Comparison of ENCODE assay signal across 8 cellular contexts in the genomic region with DNA sequence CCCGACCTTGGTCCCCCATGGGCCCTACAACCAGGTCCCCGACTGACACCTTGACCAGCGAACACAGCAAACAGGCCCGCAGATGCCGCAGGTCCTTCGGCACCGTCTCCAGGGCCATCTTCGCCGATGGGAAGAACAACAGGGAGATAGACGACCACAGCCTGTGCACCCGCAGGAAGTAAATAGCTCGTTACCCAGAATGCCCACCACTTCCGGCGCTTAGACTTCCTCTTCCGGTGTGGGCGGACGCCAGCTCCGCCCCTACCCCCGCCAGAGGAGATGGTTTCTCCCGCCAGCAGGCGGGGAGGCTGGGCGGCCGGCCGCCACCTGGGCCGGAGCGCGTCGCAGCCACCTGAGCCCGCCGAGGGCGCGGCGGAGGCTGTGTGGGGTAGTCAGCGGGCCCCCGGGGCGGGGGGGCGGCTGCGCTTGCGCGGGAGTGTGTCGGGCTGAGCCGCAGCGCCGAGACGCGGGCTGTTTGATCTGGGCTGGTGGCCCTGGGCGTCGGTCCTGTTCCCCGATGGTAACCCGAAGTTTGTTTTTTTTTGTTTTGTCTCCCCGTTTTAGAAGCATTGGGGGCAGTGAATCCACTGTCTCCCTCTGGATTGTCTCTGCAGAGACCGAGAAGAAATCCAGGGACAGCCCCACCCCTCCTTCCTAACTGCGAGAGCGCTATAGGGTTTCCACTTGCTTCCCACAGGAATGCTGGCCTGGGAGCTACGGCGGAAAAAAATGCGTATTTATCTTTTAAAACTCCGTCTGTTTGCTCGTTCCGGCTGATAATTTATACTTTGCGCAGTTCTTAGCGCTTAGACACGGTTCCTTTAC. TPM values are rescaled to one million over a fixed set of nuclear protein-coding genes. Genes with fewer than 3 reads are reported as not detected.
DNase-seq lines count a peak whose midpoint lies in the region; ATAC-seq, FAIRE-seq and TF ChIP-seq lines count a peak whose summit lies in the region.

Gene SUPT4H1, minus strand, starts transcription at position 184 of the 825 bp plus-strand sequence. Its CDS starts 66 bp downstream, at position 118.

- no peaks in the 10 kb centered on the region for H3K9me3 Mint-ChIP-seq in astrocyte (ENCODE audit: unreplicated experiment)

- H4K20me1 ChIP-seq in astrocyte (ENCODE audit: insufficient read depth, low read length) = peaks cover 5% of the 10 kb centered on the region

- H3K79me2 ChIP-seq in astrocyte (ENCODE audit: insufficient read depth, low read length) = peaks cover 20% of the 10 kb centered on the region

- WGBS in right cardiac atrium = under 1% methylated on average over 63 of the region's 63 CpGs

- H3K27me3 ChIP-seq in astrocyte (ENCODE audit: insufficient read depth, low read length) (peaks cover 3% of the 10 kb centered on the region), right cardiac atrium (ENCODE audit: control insufficient read depth, insufficient read depth) (no peaks in the 10 kb centered on the region), vagina (no peaks in the 10 kb centered on the region)

- DNase-seq in NCI-H187 (lab: John Stamatoyannopoulos, UW) (peak; percentile 83 to 91), astrocyte (ENCODE audit: low read depth) (peak; percentile 86), right cardiac atrium (peak; percentile 86 to 95 (median 93)), putamen (ENCODE audit: low spot score) (peak; percentile 89), vagina (ENCODE audit: extremely low spot score in 2 of 2) (no peak)

- H3K4me1 ChIP-seq in astrocyte (ENCODE audit: insufficient read depth, low read length) (peaks cover 12% of the 10 kb centered on the region), right cardiac atrium (ENCODE audit: control insufficient read depth, insufficient read depth, low read length) (no peaks in the 10 kb centered on the region), vagina (peaks cover 24% of the 10 kb centered on the region)

- intact Hi-C loops in T-helper 2 cell treated with Interferon-gamma antibody and Interleukin-4, amounts not matched to agents 100 ng/mL and 5 ng/mL, for 36 hours (cut with micrococcal nuclease) = loop anchor here (1.0 to 5.0 kb wide), 5 partner anchors 8 to 165 kb away; partner anchors contain the start of gene RNF43
- intact Hi-C loops in right cardiac atrium (cut with DNase I) = no loop called here
- intact Hi-C loops in vagina (cut with DNase I) = no loop called here

- H3K9me3 ChIP-seq in astrocyte (ENCODE audit: insufficient read depth, low read depth, low read length) (no peaks in the 10 kb centered on the region), right cardiac atrium (ENCODE audit: control insufficient read depth, low read length) (no peaks in the 10 kb centered on the region), vagina (no peaks in the 10 kb centered on the region)

- peak within 1 kb of the TSS; percentile 100 for H3K4me3 Mint-ChIP-seq in astrocyte (ENCODE audit: unreplicated experiment)

- H3K4me1 Mint-ChIP-seq in astrocyte (ENCODE audit: low read depth, unreplicated experiment) = peaks cover 2% of the 10 kb centered on the region

- peak within 1 kb of the TSS; percentile 97 for H3K27ac Mint-ChIP-seq in astrocyte (ENCODE audit: unreplicated experiment)

- TF ChIP-seq CTCF in astrocyte (IDR thresholded peaks at IDR 0.05; ENCODE audit: insufficient read depth, low read depth, low read length) = no peak
- TF ChIP-seq CTCF in vagina (IDR thresholded peaks at IDR 0.05) = no peak

- TF ChIP-seq POLR2A in vagina (IDR thresholded peaks at IDR 0.05) = peak in 1 of 2 donors; percentile 81

- FAIRE-seq in astrocyte (lab: Jason Lieb, UNC) = no peak

- H3K4me3 ChIP-seq in astrocyte (ENCODE audit: insufficient read depth, low read depth, low read length) = peak within 1 kb of the TSS; percentile 91
- peak within 1 kb of the TSS; percentile 84 for H3K4me3 ChIP-seq in right cardiac atrium (ENCODE audit: low read length)
- peak within 1 kb of the TSS; percentile 64 to 79 for H3K4me3 ChIP-seq in vagina

- peak within 1 kb of the TSS; percentile 85 for H2AFZ ChIP-seq in astrocyte (ENCODE audit: low read depth, low read length)

- H3K4me2 ChIP-seq in astrocyte (ENCODE audit: low read length) = peak within 1 kb of the TSS; percentile 90

- H3K36me3 Mint-ChIP-seq in astrocyte (ENCODE audit: low read depth, unreplicated experiment) = peaks cover 9% of the 10 kb centered on the region

- peak within 1 kb of the TSS; percentile 98 for H3K9ac ChIP-seq in astrocyte (ENCODE audit: low read length)

- H3K36me3 ChIP-seq in astrocyte (ENCODE audit: insufficient read depth, low read length) = peaks cover 26% of the 10 kb centered on the region
- H3K36me3 ChIP-seq in vagina = peaks cover 0 to 40% of the 10 kb centered on the region in 2 donors

- H3K27me3 Mint-ChIP-seq in astrocyte (ENCODE audit: low read depth, unreplicated experiment) = peaks cover 1% of the 10 kb centered on the region

- H3K27ac ChIP-seq in astrocyte (ENCODE audit: low read depth, low read length) = peak within 1 kb of the TSS; percentile 76
- H3K27ac ChIP-seq in right cardiac atrium (ENCODE audit: low read length) = peak within 1 kb of the TSS; percentile 92
- H3K27ac ChIP-seq in vagina = peak within 1 kb of the TSS; percentile 91

- ATAC-seq in GM18508 (IDR thresholded peaks at IDR 0.05; ENCODE audit: insufficient read depth, unreplicated experiment) (peak; percentile 51), HG02970 (IDR thresholded peaks at IDR 0.05; ENCODE audit: low FRiP score, unreplicated experiment) (peak; percentile 91), right cardiac atrium (peak; percentile 98)

RNA-seq across cellular contexts. Expression of gene SUPT4H1, which starts in this region (rescaled TPM):
- total RNA-seq in T-helper 2 cell treated with Interferon-gamma antibody and Interleukin-4, amounts not matched to agents 100 ng/mL and 5 ng/mL, for 36 hours = 88.6 and 90.0 TPM in 2 replicates
- total RNA-seq in astrocyte (97.1 and 108 TPM in 2 replicates), right cardiac atrium (10 to 100 TPM; 51.9 to 65.6 (median 61.6) TPM), vagina (31.4 TPM)
- polyA plus RNA-seq in right cardiac atrium = 69.3 TPM

Comparison
In these comparisons a context has a peak if more than half of its experiments do, and no peak if none do; other contexts are left out.
1. DNase-seq: peak in NCI-H187 (2 of 2), astrocyte (single experiment), right cardiac atrium (3 of 3) and putamen (single experiment); none in vagina (0 of 2).
2. Peak in every context shown above with its lines, with median percentiles within 50 percentile points of each other: ATAC-seq, H3K27ac ChIP-seq and H3K4me3 ChIP-seq.